Comparison of ENCODE assay signal across 9 cellular contexts in the genomic region with DNA sequence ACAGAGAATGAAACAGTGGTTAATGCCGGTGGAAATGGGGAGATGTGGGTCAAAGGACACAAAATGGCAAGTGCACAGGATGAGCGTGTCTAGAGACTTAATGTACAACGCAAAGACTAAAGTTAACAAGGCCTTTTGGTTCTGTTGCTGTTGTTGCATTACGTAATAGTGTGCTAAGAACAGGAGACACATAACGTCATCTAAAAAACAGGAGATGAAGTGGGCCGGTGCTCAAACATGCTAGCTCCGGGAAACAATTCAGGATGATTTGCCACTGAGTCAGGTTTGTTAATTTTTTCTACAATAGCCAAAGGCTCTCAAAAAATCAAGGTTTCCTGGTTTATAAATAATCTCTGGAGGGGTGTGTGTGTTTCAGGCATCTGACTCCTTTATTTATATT. TPM values are rescaled to one million over a fixed set of nuclear protein-coding genes. Genes with fewer than 3 reads are reported as not detected.
DNase-seq lines count a peak whose midpoint lies in the region; ATAC-seq, FAIRE-seq and TF ChIP-seq lines count a peak whose summit lies in the region.
"Had no signal": no experiment of that assay in that cellular context is flagged by ENCODE, and none has a peak within 500 bp of the region (broad histone marks: within the 10 kb centered on the region; RNA-seq: fewer than 3 reads in every experiment).

No MANE protein-coding gene starts in this region.

- peak; percentile 51 for FAIRE-seq in GM12891 (lab: Jason Lieb, UNC)

- ATAC-seq in HG02588 (IDR thresholded peaks at IDR 0.05; ENCODE audit: unreplicated experiment), result no peak
- no peak for ATAC-seq in HG02798 (IDR thresholded peaks at IDR 0.05; ENCODE audit: poor library complexity, unreplicated experiment)

- H3K4me1 Mint-ChIP-seq in activated naive CD4-positive, alpha-beta T cell treated with anti-CD3 and anti-CD28 coated beads, Interleukin-2, amount 10 ng/mL, durations not matched to agents 7 days and 5 days, result peaks cover 9% of the 10 kb centered on the region

- H3K9me3 Mint-ChIP-seq in activated naive CD4-positive, alpha-beta T cell treated with anti-CD3 and anti-CD28 coated beads, Interleukin-2, amount 10 ng/mL, durations not matched to agents 7 days and 5 days, result no peaks in the 10 kb centered on the region

- TF ChIP-seq CTCF in foreskin fibroblast (IDR thresholded peaks at IDR 0.05; ENCODE audit: low read depth, low read length), result no peak

- H3K4me3 Mint-ChIP-seq in activated naive CD4-positive, alpha-beta T cell treated with anti-CD3 and anti-CD28 coated beads, Interleukin-2, amount 10 ng/mL, durations not matched to agents 7 days and 5 days, result no peak overlapping the region

- H3K4me3 ChIP-seq in foreskin fibroblast (ENCODE audit: low read depth in 1 of 2, low read length in 2 of 2) (no peak overlapping the region), skeletal muscle cell (ENCODE audit: low read depth, low read length) (no peak overlapping the region)

- CTCF ChIA-PET in activated naive CD4-positive, alpha-beta T cell treated with anti-CD3 and anti-CD28 coated beads, Interleukin-2, amount 10 ng/mL, durations not matched to agents 7 days and 5 days (lab: Charles Lee), result no interaction called here

- H3K27me3 Mint-ChIP-seq in activated naive CD4-positive, alpha-beta T cell treated with anti-CD3 and anti-CD28 coated beads, Interleukin-2, amount 10 ng/mL, durations not matched to agents 7 days and 5 days, result no peaks in the 10 kb centered on the region

- H3K36me3 Mint-ChIP-seq in activated naive CD4-positive, alpha-beta T cell treated with anti-CD3 and anti-CD28 coated beads, Interleukin-2, amount 10 ng/mL, durations not matched to agents 7 days and 5 days, result peaks cover 14% of the 10 kb centered on the region

- TF ChIP-seq POLR2A in GM12891 (IDR thresholded peaks at IDR 0.05; ENCODE audit: low read depth, low read length), result no peak

- no peak for DNase-seq in GM12891 (ENCODE audit: insufficient read length, low spot score)
- DNase-seq in T1000 (lab: John Stamatoyannopoulos, UW), result peak; percentile 5
- DNase-seq in foreskin fibroblast, result peak; percentile 77 to 83
- peak; percentile 94 for DNase-seq in skeletal muscle cell (ENCODE audit: low read depth)
- DNase-seq in stimulated activated CD4-positive, alpha-beta T cell treated with anti-CD3 and anti-CD28 coated beads, Interleukin-2, amount 100 ng/mL, for 24 hours, result no peak
- no peak for DNase-seq in activated naive CD4-positive, alpha-beta T cell treated with anti-CD3 and anti-CD28 coated beads, Interleukin-2, amount 10 ng/mL, durations not matched to agents 7 days and 5 days
- DNase-seq: RPMI8226 had no signal

- H3K27ac Mint-ChIP-seq in activated naive CD4-positive, alpha-beta T cell treated with anti-CD3 and anti-CD28 coated beads, Interleukin-2, amount 10 ng/mL, durations not matched to agents 7 days and 5 days, result no peak overlapping the region

TF ChIP-seq in GM12891, 5 proteins besides CTCF, POLR2A, EP300 and RAD21:
- TF ChIP-seq POLR2AphosphoS5 (IDR thresholded peaks at IDR 0.05; ENCODE audit: low read depth, low read length) (no peak), POU2F2 (IDR thresholded peaks at IDR 0.05; ENCODE audit: low read depth, low read length) (no peak)

RNA-seq across cellular contexts. Expression of a gene that starts 55.5 kb away (rescaled TPM):
- polyA plus RNA-seq in GM12891 (2012; ENCODE audit: low read depth, missing spikeins), result 23.0 TPM

Comparison
In these comparisons a context has a peak if more than half of its experiments do, and no peak if none do; other contexts are left out.
1. DNase-seq: peak in T1000 (single experiment), foreskin fibroblast (2 of 2) and skeletal muscle cell (single experiment); none in GM12891 (single experiment), stimulated activated CD4-positive, alpha-beta T cell treated with anti-CD3 and anti-CD28 coated beads, Interleukin-2, amount 100 ng/mL, for 24 hours (0 of 2) and activated naive CD4-positive, alpha-beta T cell treated with anti-CD3 and anti-CD28 coated beads, Interleukin-2, amount 10 ng/mL, durations not matched to agents 7 days and 5 days (single experiment).